31 cellular contexts compared by ENCODE assay signal in genomic region chr14:69479696-69480095, GRCh38. TPM values are rescaled to one million over a fixed set of nuclear protein-coding genes. Genes with fewer than 3 reads are reported as not detected.
"Had no signal": no experiment of that assay in that cellular context is flagged by ENCODE, and none has a peak within 500 bp of the region (broad histone marks: within the 10 kb centered on the region; RNA-seq: fewer than 3 reads in every experiment).

No MANE protein-coding gene starts in this region.

- H3K36me3 Mint-ChIP-seq: activated CD8-positive, alpha-beta memory T cell treated with anti-CD3 and anti-CD28 coated beads, Interleukin-2, amount 10 ng/mL, durations not matched to agents 7 days and 5 days; activated naive CD4-positive, alpha-beta T cell treated with anti-CD3 and anti-CD28 coated beads, Interleukin-2, amount 50 U/mL, for 72 hours; activated naive CD8-positive, alpha-beta T cell treated with anti-CD3 and anti-CD28 coated beads for 36 hours had no signal

- H3K36me3 ChIP-seq: adrenal gland, brain microvascular endothelial cell, breast epithelium had no signal

- ATAC-seq: activated CD4-positive, alpha-beta T cell treated with anti-CD3 and anti-CD28 coated beads for 36 hours; activated CD8-positive, alpha-beta memory T cell treated with anti-CD3 and anti-CD28 coated beads, Interleukin-2, amount 10 ng/mL, durations not matched to agents 7 days and 5 days; activated CD8-positive, alpha-beta T cell treated with anti-CD3 and anti-CD28 coated beads, Interleukin-2, amount 10 ng/mL, durations not matched to agents 7 days and 5 days; activated naive CD4-positive, alpha-beta T cell treated with anti-CD3 and anti-CD28 coated beads, Interleukin-2, amount 50 U/mL, for 72 hours; body of pancreas had no signal

- H3K4me3 ChIP-seq: adrenal gland, body of pancreas, breast epithelium had no signal

- H3K4me1 Mint-ChIP-seq: activated CD4-positive, alpha-beta T cell treated with anti-CD3 and anti-CD28 coated beads, Interleukin-2, amount 10 ng/mL, durations not matched to agents 7 days and 5 days; activated naive CD8-positive, alpha-beta T cell treated with anti-CD3 and anti-CD28 coated beads for 36 hours had no signal

- DNase-seq: activated B cell treated with CpG ODN at 0.5 μM for 24 hours; activated CD4-positive, alpha-beta memory T cell treated with anti-CD3 and anti-CD28 coated beads, Interleukin-2, amount 10 ng/mL, durations not matched to agents 7 days and 5 days; activated CD4-positive, alpha-beta T cell treated with anti-CD3 and anti-CD28 coated beads for 36 hours; activated CD4-positive, alpha-beta T cell treated with anti-CD3 and anti-CD28 coated beads for 48 hours; activated CD4-positive, alpha-beta T cell treated with anti-CD3 and anti-CD28 coated beads, Interleukin-2, amount 10 ng/mL, durations not matched to agents 7 days and 5 days; activated CD4-positive, alpha-beta T cell treated with anti-CD3 and anti-CD28 coated beads, Interleukin-2, amount 50 U/mL, for 48 hours; activated CD4-positive, CD25-positive, alpha-beta regulatory T cell treated with anti-CD3 and anti-CD28 coated beads, Interleukin-2, amount 50 U/mL, for 72 hours; activated CD8-positive, alpha-beta memory T cell treated with anti-CD3 and anti-CD28 coated beads for 24 hours; activated CD8-positive, alpha-beta memory T cell treated with anti-CD3 and anti-CD28 coated beads, Interleukin-2, amount 10 ng/mL, durations not matched to agents 7 days and 5 days; activated CD8-positive, alpha-beta memory T cell treated with anti-CD3 and anti-CD28 coated beads, Interleukin-2, amount 50 U/mL, for 48 hours; activated CD8-positive, alpha-beta T cell treated with anti-CD3 and anti-CD28 coated beads, Interleukin-2, amount 10 ng/mL, durations not matched to agents 7 days and 5 days; activated effector memory CD4-positive, alpha-beta T cell treated with Interleukin-2 at 50 U/mL for 16 hours; activated gamma-delta T cell; activated naive CD4-positive, alpha-beta T cell treated with anti-CD3 and anti-CD28 coated beads for 36 hours; activated naive CD4-positive, alpha-beta T cell treated with anti-CD3 and anti-CD28 coated beads, Interleukin-2, amount 50 U/mL, for 16 hours; activated naive CD8-positive, alpha-beta T cell treated with anti-CD3 and anti-CD28 coated beads for 36 hours; activated T-cell treated with anti-CD3 and anti-CD28 coated beads, Interleukin-2, amount 50 U/mL, for 24 hours; activated T-cell treated with anti-CD3 and anti-CD28 coated beads, Interleukin-2, amount 50 U/mL, for 48 hours; adrenal gland; amniotic stem cell; aorta; body of pancreas; brain microvascular endothelial cell; central memory CD4-positive, alpha-beta T cell; T-helper 2 cell; T-helper 9 cell had no signal

- H3K9me3 ChIP-seq: adrenal gland, body of pancreas, breast epithelium had no signal

- H3K27ac Mint-ChIP-seq: activated B cell treated with CpG ODN at 0.5 μM for 24 hours; activated CD4-positive, alpha-beta memory T cell treated with anti-CD3 and anti-CD28 coated beads, Interleukin-2, amount 10 ng/mL, durations not matched to agents 7 days and 5 days; activated CD4-positive, alpha-beta T cell treated with anti-CD3 and anti-CD28 coated beads for 36 hours; activated CD4-positive, alpha-beta T cell treated with anti-CD3 and anti-CD28 coated beads, Interleukin-2, amount 10 ng/mL, durations not matched to agents 7 days and 5 days; activated CD8-positive, alpha-beta memory T cell treated with anti-CD3 and anti-CD28 coated beads, Interleukin-2, amount 10 ng/mL, durations not matched to agents 7 days and 5 days; activated CD8-positive, alpha-beta T cell treated with anti-CD3 and anti-CD28 coated beads, Interleukin-2, amount 10 ng/mL, durations not matched to agents 7 days and 5 days; activated naive CD4-positive, alpha-beta T cell treated with anti-CD3 and anti-CD28 coated beads for 36 hours; activated naive CD4-positive, alpha-beta T cell treated with anti-CD3 and anti-CD28 coated beads, Interleukin-2, amount 50 U/mL, for 72 hours; activated naive CD8-positive, alpha-beta T cell treated with anti-CD3 and anti-CD28 coated beads for 36 hours; activated T-cell treated with anti-CD3 and anti-CD28 coated beads, Interleukin-2, amount 50 U/mL, for 24 hours; activated T-helper 2 cell treated with anti-CD3 and anti-CD28 coated beads, Interferon-gamma antibody, Interleukin-2, Interleukin-4, amounts not matched to agents 10 μg/mL and 5 μg/mL and 100 μg/mL, durations not matched to agents 14 hours and 24 hours and 36 hours; T-helper 2 cell treated with Interferon-gamma antibody and Interleukin-4, amounts not matched to agents 5 μg/mL and 100 μg/mL, for 36 hours had no signal

- H3K4me3 Mint-ChIP-seq: activated B cell treated with CpG ODN at 0.5 μM for 24 hours; activated CD4-positive, alpha-beta memory T cell treated with anti-CD3 and anti-CD28 coated beads, Interleukin-2, amount 10 ng/mL, durations not matched to agents 7 days and 5 days; activated CD4-positive, alpha-beta T cell treated with anti-CD3 and anti-CD28 coated beads for 36 hours; activated CD4-positive, alpha-beta T cell treated with anti-CD3 and anti-CD28 coated beads, Interleukin-2, amount 10 ng/mL, durations not matched to agents 7 days and 5 days; activated CD8-positive, alpha-beta memory T cell treated with anti-CD3 and anti-CD28 coated beads, Interleukin-2, amount 10 ng/mL, durations not matched to agents 7 days and 5 days; activated CD8-positive, alpha-beta T cell treated with anti-CD3 and anti-CD28 coated beads, Interleukin-2, amount 10 ng/mL, durations not matched to agents 7 days and 5 days; activated naive CD4-positive, alpha-beta T cell treated with anti-CD3 and anti-CD28 coated beads for 36 hours; activated naive CD8-positive, alpha-beta T cell treated with anti-CD3 and anti-CD28 coated beads for 36 hours; activated T-cell treated with anti-CD3 and anti-CD28 coated beads, Interleukin-2, amount 50 U/mL, for 24 hours; T-helper 2 cell treated with Interferon-gamma antibody and Interleukin-4, amounts not matched to agents 5 μg/mL and 100 μg/mL, for 36 hours had no signal

- H3K27ac ChIP-seq: adrenal gland, body of pancreas, brain microvascular endothelial cell, breast epithelium, VCaP had no signal

RNA-seq across cellular contexts. Expression of gene PLEKHD1, which starts 4.8 kb away (rescaled TPM):
- total RNA-seq: activated naive CD4-positive, alpha-beta T cell treated with anti-CD3 and anti-CD28 coated beads for 36 hours had no signal
